9 cellular contexts compared by ENCODE assay signal in the genomic region with DNA sequence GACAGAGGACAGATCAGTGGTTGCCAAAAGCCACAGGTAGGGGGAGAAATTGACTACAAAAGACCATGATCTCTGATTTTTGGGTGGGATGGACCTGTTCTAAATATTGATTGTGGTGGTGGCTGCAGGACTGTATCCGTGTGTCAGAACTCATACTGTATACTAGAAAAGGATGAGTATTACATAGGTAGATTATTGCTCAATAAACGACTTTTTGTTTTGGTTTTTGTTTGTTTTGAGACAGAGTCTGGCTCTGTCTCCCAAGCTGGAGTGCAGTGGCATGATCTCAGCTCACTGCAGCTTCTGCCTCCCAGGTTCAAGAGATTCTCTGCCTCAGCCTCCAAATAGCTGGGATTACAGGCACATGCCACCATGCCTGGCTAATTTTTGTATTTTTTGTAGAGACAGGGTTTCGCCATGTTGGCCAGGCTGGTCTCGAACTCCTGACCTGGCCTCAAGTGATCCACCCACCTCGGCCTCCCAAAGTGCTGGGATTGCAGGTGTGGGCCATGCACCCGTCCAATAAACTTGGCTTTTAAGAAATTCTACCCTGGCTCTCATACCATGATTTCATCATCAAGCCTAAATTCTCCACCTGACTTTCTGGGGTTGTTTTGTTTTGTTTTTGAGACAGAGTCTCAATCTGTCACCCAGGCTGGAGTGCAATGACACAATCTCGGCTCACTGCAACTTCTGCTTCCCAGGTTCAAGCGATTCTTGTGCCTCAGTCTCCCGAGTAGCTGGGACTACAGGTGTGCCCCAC. TPM values are rescaled to one million over a fixed set of nuclear protein-coding genes. Genes with fewer than 3 reads are reported as not detected.
"Had no signal": no experiment of that assay in that cellular context is flagged by ENCODE, and none has a peak within 500 bp of the region (broad histone marks: within the 10 kb centered on the region; RNA-seq: fewer than 3 reads in every experiment).

No MANE protein-coding gene starts in this region.

RNA-seq across cellular contexts. Expression of a gene that starts 5.6 kb away (rescaled TPM):
- total RNA-seq: activated CD8-positive, alpha-beta T cell treated with anti-CD3 and anti-CD28 coated beads for 36 hours; activated naive CD8-positive, alpha-beta T cell treated with anti-CD3 and anti-CD28 coated beads for 36 hours; activated T-cell treated with anti-CD3 and anti-CD28 coated beads, Interleukin-2, amount 50 U/mL, for 72 hours; activated T-helper 2 cell treated with anti-CD3 and anti-CD28 coated beads, Interferon-gamma antibody, Interleukin-2, Interleukin-4, amounts not matched to agents 10 μg/mL and 5 μg/mL and 100 μg/mL, durations not matched to agents 14 hours and 24 hours and 36 hours; LHCN-M2; M059J; PC-3; SJSA1; T-helper 1 cell treated with Interleukin-12 subunit alpha and Interleukin-12 subunit beta and Interleukin-4 antibody, amounts not matched to agents 30 ng/mL and 1 ng/mL, for 36 hours had no signal

RNA-seq across cellular contexts. Expression of a gene that starts 10.7 kb away (rescaled TPM):
- total RNA-seq: activated CD8-positive, alpha-beta T cell treated with anti-CD3 and anti-CD28 coated beads for 36 hours; activated naive CD8-positive, alpha-beta T cell treated with anti-CD3 and anti-CD28 coated beads for 36 hours; activated T-cell treated with anti-CD3 and anti-CD28 coated beads, Interleukin-2, amount 50 U/mL, for 72 hours; activated T-helper 2 cell treated with anti-CD3 and anti-CD28 coated beads, Interferon-gamma antibody, Interleukin-2, Interleukin-4, amounts not matched to agents 10 μg/mL and 5 μg/mL and 100 μg/mL, durations not matched to agents 14 hours and 24 hours and 36 hours; LHCN-M2; M059J; SJSA1; T-helper 1 cell treated with Interleukin-12 subunit alpha and Interleukin-12 subunit beta and Interleukin-4 antibody, amounts not matched to agents 30 ng/mL and 1 ng/mL, for 36 hours had no signal
